ENCODE assay signal across 18 cellular contexts in genomic region chr2:239466755-239467271, GRCh38.
A peak's percentile ranks its signal among the peaks of the same experiment; 100 is the strongest.
DNase-seq lines count a peak whose midpoint lies in the region; ATAC-seq and TF ChIP-seq lines count a peak whose summit lies in the region.
"Had no signal": no experiment of that assay in that cellular context is flagged by ENCODE, and none has a peak within 500 bp of the region (broad histone marks: within the 10 kb centered on the region; RNA-seq: fewer than 3 reads in every experiment).

No MANE protein-coding gene starts in this region.

- H2BK120ac ChIP-seq in neuronal stem cell (ENCODE audit: low read depth, low read length), result no peak overlapping the region

- TF ChIP-seq CTCF in HL-60 (IDR thresholded peaks at IDR 0.05; ENCODE audit: insufficient read depth, low read length), result no peak
- TF ChIP-seq CTCF in upper lobe of right lung (IDR thresholded peaks at IDR 0.05), result no peak

- H3K14ac ChIP-seq in neuronal stem cell (ENCODE audit: low read length), result no peak overlapping the region

- H4K8ac ChIP-seq in neuronal stem cell (ENCODE audit: low read depth, low read length), result no peak overlapping the region

- H3K36me3 ChIP-seq in neuronal stem cell (replicated peaks in 1 of 2; ENCODE audit: control insufficient read depth in 2 of 2, insufficient read depth in 2 of 2, low read length in 2 of 2), result no peaks in the 10 kb centered on the region
- no peaks in the 10 kb centered on the region for H3K36me3 ChIP-seq in upper lobe of right lung
- H3K36me3 ChIP-seq: HAP-1 had no signal

- peak overlapping the region; percentile 44 for H3K18ac ChIP-seq in neuronal stem cell (ENCODE audit: low read length)

- H3K9me3 ChIP-seq in neuronal stem cell (replicated peaks in 1 of 2; ENCODE audit: control insufficient read depth in 2 of 2, insufficient read depth in 1 of 2, low read depth in 1 of 2, low read length in 2 of 2), result peaks cover 0 to 13% of the 10 kb centered on the region in 2 donors
- H3K9me3 ChIP-seq in upper lobe of right lung, result no peaks in the 10 kb centered on the region
- H3K9me3 ChIP-seq in T-helper 17 cell (ENCODE audit: control insufficient read depth, low read length, poor library complexity, severe bottlenecking), result no peaks in the 10 kb centered on the region
- H3K9me3 ChIP-seq: Caco-2, HAP-1 had no signal

- H3K27ac ChIP-seq in HL-60 (replicated peaks) (peak overlapping the region; percentile 67), neuronal stem cell (replicated peaks; ENCODE audit: low read length) (no peak overlapping the region), upper lobe of right lung (no peak overlapping the region)
- H3K27ac ChIP-seq: A549 had no signal

- H2AFZ ChIP-seq in neuronal stem cell (ENCODE audit: low read length), result no peak overlapping the region

- H3K27me3 ChIP-seq in HL-60 (ENCODE audit: insufficient read depth, poor library complexity, severe bottlenecking) (no peaks in the 10 kb centered on the region), neuronal stem cell (ENCODE audit: control insufficient read depth in 3 of 3, insufficient read depth in 3 of 3, low read depth in 1 of 3, low read length in 3 of 3) (peaks cover 0 to 7% (median 0%) of the 10 kb centered on the region in 3 experiments), upper lobe of right lung (no peaks in the 10 kb centered on the region)

- no CpG with 5 or more reads among the region's 14 CpGs for WGBS in neuronal stem cell (ENCODE audit: extremely low coverage in 2 of 2, insufficient read length in 2 of 2, insufficient replicate concordance in 1 of 2), 2 donors

- no peak overlapping the region for H4K91ac ChIP-seq in neuronal stem cell (ENCODE audit: low read depth, low read length, poor library complexity)

- no peak for ATAC-seq in upper lobe of right lung
- no peak for ATAC-seq in T-helper 17 cell
- ATAC-seq: A549, GM12878, PC-3 had no signal

- H3K4me3 ChIP-seq in HL-60 (replicated peaks; ENCODE audit: insufficient read depth, low read length) (no peak overlapping the region), neuronal stem cell (ENCODE audit: low read length in 2 of 2) (no peak overlapping the region), upper lobe of right lung (no peak overlapping the region)
- H3K4me3 ChIP-seq: A549, GM12878, HAP-1 had no signal

- H3K4me2 ChIP-seq in neuronal stem cell (ENCODE audit: insufficient read depth, low read length, poor library complexity, severe bottlenecking), result no peak overlapping the region
- H3K4me2 ChIP-seq: A549 had no signal

- no peaks in the 10 kb centered on the region for H3K36me3 Mint-ChIP-seq in T-helper 17 cell (ENCODE audit: low read depth)
- H3K36me3 Mint-ChIP-seq: IgD-negative memory B cell had no signal

- no peak overlapping the region for H2BK15ac ChIP-seq in neuronal stem cell (ENCODE audit: low read length)

- DNase-seq in activated effector memory CD4-positive, alpha-beta T cell treated with anti-CD3 and anti-CD28 coated beads, Interleukin-2, amount 50 U/mL, for 16 hours, result peak; percentile 61
- no peak for DNase-seq in activated effector memory CD4-positive, alpha-beta T cell treated with Interleukin-2 at 50 U/mL for 16 hours
- DNase-seq in HL-60 (ENCODE audit: low read depth in 1 of 2, low spot score in 1 of 2) (no peak), neuronal stem cell (ENCODE audit: low spot score) (no peak), upper lobe of right lung (peak; percentile 59), inferior parietal cortex (ENCODE audit: extremely low spot score) (no peak), T-helper 17 cell (no peak)
- DNase-seq: Caco-2, NCI-H1417, NCI-H1930, NCI-H2171, NCI-H446 treated with DMSO at 0.1 percent for 48 hours, NCI-H748 treated with DMSO at 0.1 percent for 48 hours, PC-3 had no signal

- peaks cover 13% of the 10 kb centered on the region for H3K27me3 Mint-ChIP-seq in T-helper 17 cell

- no peak overlapping the region for H3K4me3 Mint-ChIP-seq in T-helper 17 cell
- H3K4me3 Mint-ChIP-seq: IgD-negative memory B cell had no signal

- H2BK5ac ChIP-seq in neuronal stem cell (ENCODE audit: low read length), result no peak overlapping the region

- intact Hi-C loops in upper lobe of right lung (cut with DNase I), result no loop called here

- H3K9ac ChIP-seq in neuronal stem cell (ENCODE audit: low read depth, low read length, poor library complexity), result no peak overlapping the region

- no peak overlapping the region for H2BK12ac ChIP-seq in neuronal stem cell (ENCODE audit: low read length)

- no peaks in the 10 kb centered on the region for H3K79me1 ChIP-seq in neuronal stem cell (ENCODE audit: low read depth, low read length)

- no peak overlapping the region for H3K23ac ChIP-seq in neuronal stem cell (ENCODE audit: low read depth, low read length, poor library complexity)

- H3K4me1 ChIP-seq in neuronal stem cell (ENCODE audit: control insufficient read depth in 2 of 2, insufficient read depth in 1 of 2, low read depth in 1 of 2, low read length in 2 of 2) (peaks cover 0 to 13% of the 10 kb centered on the region in 2 donors), upper lobe of right lung (no peaks in the 10 kb centered on the region)
- H3K4me1 ChIP-seq: Caco-2, HAP-1 had no signal

- H3K4ac ChIP-seq in neuronal stem cell (ENCODE audit: low read length), result no peak overlapping the region

- no peak overlapping the region for H2AK5ac ChIP-seq in neuronal stem cell (ENCODE audit: low read depth, low read length)

- peaks cover 2% of the 10 kb centered on the region for H3K4me1 Mint-ChIP-seq in T-helper 17 cell
- H3K4me1 Mint-ChIP-seq: IgD-negative memory B cell had no signal

- H3K27ac Mint-ChIP-seq in T-helper 17 cell, result no peak overlapping the region
- H3K27ac Mint-ChIP-seq: IgD-negative memory B cell had no signal

Comparison
In these comparisons a context has a peak if more than half of its experiments do, and no peak if none do; other contexts are left out.
1. DNase-seq: peak in activated effector memory CD4-positive, alpha-beta T cell treated with anti-CD3 and anti-CD28 coated beads, Interleukin-2, amount 50 U/mL, for 16 hours (single experiment) and upper lobe of right lung (single experiment); none in activated effector memory CD4-positive, alpha-beta T cell treated with Interleukin-2 at 50 U/mL for 16 hours (single experiment), HL-60 (0 of 2), neuronal stem cell (single experiment), inferior parietal cortex (single experiment) and T-helper 17 cell (0 of 3).